In genomic region chr2:105803337-105803736, GRCh38 we compare ENCODE assay signal across 9 cellular contexts. TPM values are rescaled to one million over a fixed set of nuclear protein-coding genes. Genes with fewer than 3 reads are reported as not detected.
A peak's percentile ranks its signal among the peaks of the same experiment; 100 is the strongest.
DNase-seq lines count a peak whose midpoint lies in the region; ATAC-seq, FAIRE-seq and TF ChIP-seq lines count a peak whose summit lies in the region.
"Had no signal": no experiment of that assay in that cellular context is flagged by ENCODE, and none has a peak within 500 bp of the region (broad histone marks: within the 10 kb centered on the region; RNA-seq: fewer than 3 reads in every experiment).

No MANE protein-coding gene starts in this region.

- peaks cover 38% of the 10 kb centered on the region for H3K4me1 Mint-ChIP-seq in progenitor cell of endocrine pancreas (ENCODE audit: low read depth)

- no peak overlapping the region for H3K27ac Mint-ChIP-seq in progenitor cell of endocrine pancreas

- no CpG with 5 or more reads among the region's 3 CpGs for WGBS in IMR-90 (ENCODE audit: extremely low coverage in 2 of 2, insufficient read length in 1 of 2), 2 experiments
- WGBS in GM12878 (ENCODE audit: insufficient coverage, insufficient replicate concordance, low lambda C conversion rate, missing lambda C conversion rate), result 27% methylated on average over 3 of the region's 3 CpGs

- H2BK5ac ChIP-seq in IMR-90 (ENCODE audit: low read depth, low read length, poor library complexity, severe bottlenecking), result no peak overlapping the region

- dilution Hi-C loops in IMR-90 (cut with HindIII; ENCODE audit: low sequenced_read_pairs, unreplicated experiment), result no loop called here

- peaks cover 0 to 86% (median 67%) of the 10 kb centered on the region in 11 experiments; a peak in 20 of 22 replicates for H3K36me3 ChIP-seq in BLaER1 treated with 17β-estradiol and CSF1 and Interleukin-3, amounts not matched to agents 10 nM and 100 nM
- peaks cover 4% of the 10 kb centered on the region for H3K36me3 ChIP-seq in IMR-90 (ENCODE audit: control insufficient read depth, insufficient read depth, low read length)
- H3K36me3 ChIP-seq in GM12878 (ENCODE audit: control insufficient read depth in 2 of 2, insufficient read depth in 2 of 2, low read length in 1 of 2), result peaks cover 0 to 3% of the 10 kb centered on the region in 2 experiments; a peak in 1 of 4 replicates

- CTCF ChIA-PET in IMR-90 (lab: Yijun Ruan, JAX), result no interaction called here
- CTCF ChIA-PET in GM12878 (lab: Yijun Ruan, JAX), result interaction anchor here (0.8 to 1.9 kb wide), 7 partner anchors 8 to 56 kb away, joined by 3 to 11 read pairs (median 4); no protein-coding TSS in a partner anchor

- peak overlapping the region in 3 of 11 experiments; percentile 3 to 28 (median 7); a peak in 5 of 22 replicates for H3K9ac ChIP-seq in BLaER1 treated with 17β-estradiol and CSF1 and Interleukin-3, amounts not matched to agents 10 nM and 100 nM
- no peak overlapping the region for H3K9ac ChIP-seq in IMR-90 (ENCODE audit: low read depth, low read length)
- H3K9ac ChIP-seq in GM12878 (ENCODE audit: control insufficient read depth, insufficient read depth, low read length), result no peak overlapping the region

- peaks cover 0 to 55% (median 29%) of the 10 kb centered on the region in 11 experiments; a peak in 13 of 22 replicates for H3K9me3 ChIP-seq in BLaER1 treated with 17β-estradiol and CSF1 and Interleukin-3, amounts not matched to agents 10 nM and 100 nM (replicated peaks in 1 of 11)
- no peaks in the 10 kb centered on the region for H3K9me3 ChIP-seq in IMR-90 (ENCODE audit: control insufficient read depth, insufficient read depth, low read length)
- H3K9me3 ChIP-seq in GM12878 (replicated peaks; ENCODE audit: control insufficient read depth, insufficient read depth, low read length), result no peaks in the 10 kb centered on the region

- peaks cover 0 to 31% (median 3%) of the 10 kb centered on the region in 11 experiments; a peak in 10 of 22 replicates for H4K20me1 ChIP-seq in BLaER1 treated with 17β-estradiol and CSF1 and Interleukin-3, amounts not matched to agents 10 nM and 100 nM
- H4K20me1 ChIP-seq in IMR-90 (ENCODE audit: insufficient read depth, low read length), result peaks cover 58% of the 10 kb centered on the region; the same call in 1 of the 2 replicates
- no peaks in the 10 kb centered on the region for H4K20me1 ChIP-seq in GM12878 (ENCODE audit: control insufficient read depth, insufficient read depth)

- no peak overlapping the region for H3K23ac ChIP-seq in IMR-90 (ENCODE audit: low read depth, low read length)

- FAIRE-seq in GM12878 (lab: Jason Lieb, UNC), result no peak

- H3K27me3 Mint-ChIP-seq in progenitor cell of endocrine pancreas, result no peaks in the 10 kb centered on the region

- in situ Hi-C loops in IMR-90 (cut with MboI; ENCODE audit: low sequenced_read_pairs), result no loop called here
- in situ Hi-C loops in GM12878 (cut with MboI), result no loop called here

- no peak overlapping the region for H4K8ac ChIP-seq in IMR-90 (ENCODE audit: low read depth in 2 of 2, low read length in 2 of 2)

- BruUV-seq in IMR-90 (replicated peaks; lab: Mats Ljungman, UMichigan) (no TSS peak), GM12878 (replicated peaks; lab: Mats Ljungman, UMichigan) (no TSS peak)

- no peak overlapping the region for H2AK9ac ChIP-seq in IMR-90 (replicated peaks; ENCODE audit: low read depth, low read length, poor library complexity)

- no peak overlapping the region for H2AFZ ChIP-seq in IMR-90 (replicated peaks; ENCODE audit: low read length, poor library complexity)
- no peak overlapping the region for H2AFZ ChIP-seq in GM12878 (ENCODE audit: control insufficient read depth, low read depth, low read length)

- SMC1A ChIA-PET in GM12878 (lab: Charles Lee; ENCODE audit: uncharacterized antibody, unreplicated experiment), result interaction anchor here (0.7 to 9.9 kb wide), 16 partner anchors 9 to 390 kb away, joined by 3 to 93 read pairs (median 6); no protein-coding TSS in a partner anchor

- no peak overlapping the region for H2BK15ac ChIP-seq in IMR-90 (ENCODE audit: low read depth, low read length)

- H3K14ac ChIP-seq in IMR-90 (replicated peaks; ENCODE audit: low read depth, low read length), result no peak overlapping the region

- peaks cover 4% of the 10 kb centered on the region for H3K36me3 Mint-ChIP-seq in progenitor cell of endocrine pancreas (ENCODE audit: insufficient read depth)

- H3K79me1 ChIP-seq in IMR-90 (ENCODE audit: low read depth in 1 of 2, low read length in 2 of 2), result peaks cover 64 to 70% of the 10 kb centered on the region in 2 experiments

- TF ChIP-seq RAD21 in IMR-90 (IDR thresholded peaks at IDR 0.05; ENCODE audit: low read length), result no peak
- TF ChIP-seq RAD21 in GM12878 (IDR thresholded peaks at IDR 0.05; ENCODE audit: insufficient read depth, low read depth, low read length), result no peak

- H3K4me3 Mint-ChIP-seq in progenitor cell of endocrine pancreas (ENCODE audit: low read depth), result no peak overlapping the region

- no peak overlapping the region for H2BK20ac ChIP-seq in IMR-90 (ENCODE audit: low read depth, low read length)

- H3K18ac ChIP-seq in IMR-90 (ENCODE audit: low read depth, low read length), result no peak overlapping the region

- H3K4me2 ChIP-seq in BLaER1 treated with 17β-estradiol and CSF1 and Interleukin-3, amounts not matched to agents 10 nM and 100 nM, result peak overlapping the region in 10 of 11 experiments; percentile 9 to 99 (median 92); a peak in 18 of 22 replicates
- H3K4me2 ChIP-seq in IMR-90 (ENCODE audit: low read depth, low read length), result no peak overlapping the region
- H3K4me2 ChIP-seq in GM12878 (ENCODE audit: control insufficient read depth, insufficient read depth), result peak overlapping the region; percentile 60

- intact Hi-C loops in IMR-90 (cut with micrococcal nuclease), result no loop called here
- intact Hi-C loops in GM12878 (cut with micrococcal nuclease; ENCODE audit: unreplicated experiment), result loop anchor here (2.0 kb wide), 2 partner anchors 31 to 57 kb away; no protein-coding TSS in a partner anchor
- intact Hi-C loops in left cardiac atrium (cut with DNase I), result no loop called here

- peaks cover 11% of the 10 kb centered on the region for H3K9me1 ChIP-seq in IMR-90 (ENCODE audit: insufficient read depth, low read length)

- TF ChIP-seq CTCF in IMR-90 (conservative IDR thresholded peaks at IDR 0.05; ENCODE audit: low read depth, low read length) (no peak), GM12878 (IDR thresholded peaks at IDR 0.05 in 2 of 3, conservative IDR thresholded peaks at IDR 0.05 in 1 of 3; ENCODE audit: control insufficient read depth in 2 of 3, extremely low read depth in 1 of 3, insufficient read depth in 1 of 3, low read depth in 3 of 3, low read length in 3 of 3) (no peak), progenitor cell of endocrine pancreas (IDR thresholded peaks at IDR 0.05; ENCODE audit: unreplicated experiment) (no peak)

- POLR2A ChIA-PET in IMR-90 (lab: Charles Lee; ENCODE audit: unreplicated experiment), result no interaction called here
- POLR2A ChIA-PET in GM12878 (lab: Charles Lee), result interaction anchor here (0.9 to 3.0 kb wide), 6 partner anchors 8 to 70 kb away, joined by 3 to 18 read pairs (median 5); no protein-coding TSS in a partner anchor

- H3K4ac ChIP-seq in IMR-90 (ENCODE audit: low read depth, low read length), result no peak overlapping the region

- no peak overlapping the region for H3K56ac ChIP-seq in IMR-90 (ENCODE audit: extremely low read depth, insufficient read depth, low read length)

- ATAC-seq in GM18519 (IDR thresholded peaks at IDR 0.05; ENCODE audit: low FRiP score, unreplicated experiment), result peak; percentile 30
- no peak for ATAC-seq in IMR-90 (ENCODE audit: low read depth)
- ATAC-seq in GM12878, result peak; percentile 83
- ATAC-seq in GM21576 (IDR thresholded peaks at IDR 0.05; ENCODE audit: unreplicated experiment), result no peak
- no peak for ATAC-seq in left cardiac atrium

- DNase-seq in IMR-90 (no peak), GM12878 (ENCODE audit: low read depth, low spot score) (peak; percentile 86), SK-N-DZ (ENCODE audit: low spot score) (no peak), progenitor cell of endocrine pancreas (ENCODE audit: low spot score, unreplicated experiment) (no peak), left cardiac atrium (no peak)

- no peaks in the 10 kb centered on the region for H3K27me3 ChIP-seq in BLaER1 treated with 17β-estradiol and CSF1 and Interleukin-3, amounts not matched to agents 10 nM and 100 nM
- H3K27me3 ChIP-seq in IMR-90 (ENCODE audit: control insufficient read depth, insufficient read depth, low read length) (no peaks in the 10 kb centered on the region), GM12878 (replicated peaks in 1 of 2; ENCODE audit: control insufficient read depth in 2 of 2, insufficient read depth in 2 of 2, low read length in 1 of 2) (no peaks in the 10 kb centered on the region)

- peak overlapping the region in 9 of 11 experiments; percentile 10 to 100 (median 98); a peak in 16 of 22 replicates for H3K27ac ChIP-seq in BLaER1 treated with 17β-estradiol and CSF1 and Interleukin-3, amounts not matched to agents 10 nM and 100 nM
- no peak overlapping the region for H3K27ac ChIP-seq in IMR-90 (ENCODE audit: insufficient read depth, low read length)
- H3K27ac ChIP-seq in GM12878 (ENCODE audit: control insufficient read depth, insufficient read depth), result peak overlapping the region; percentile 72
- H3K27ac ChIP-seq: coronary artery had no signal

- RAD21 ChIA-PET in GM12878 (lab: Charles Lee; ENCODE audit: unreplicated experiment), result interaction anchor here (0.9 to 3.3 kb wide), 11 partner anchors 8 to 71 kb away, joined by 3 to 28 read pairs (median 5); no protein-coding TSS in a partner anchor

- TF ChIP-seq POLR2A in IMR-90 (IDR thresholded peaks at IDR 0.05; ENCODE audit: low read depth, low read length) (no peak), GM12878 (IDR thresholded peaks at IDR 0.05; ENCODE audit: low read depth, low read length) (no peak)

- no peak overlapping the region for H4K5ac ChIP-seq in IMR-90 (ENCODE audit: low read depth, low read length)

- peaks cover 42 to 73% (median 67%) of the 10 kb centered on the region in 10 experiments for H3K4me1 ChIP-seq in BLaER1 treated with 17β-estradiol and CSF1 and Interleukin-3, amounts not matched to agents 10 nM and 100 nM
- peaks cover 5% of the 10 kb centered on the region for H3K4me1 ChIP-seq in IMR-90 (ENCODE audit: control insufficient read depth, insufficient read depth, low read length)
- peaks cover 68% of the 10 kb centered on the region for H3K4me1 ChIP-seq in GM12878 (ENCODE audit: control insufficient read depth, insufficient read depth, low read length)

- no peak overlapping the region for H2AK5ac ChIP-seq in IMR-90 (ENCODE audit: low read depth, low read length)

- peak; percentile 78 to 84; a peak in 2 of 4 replicates for TF ChIP-seq EP300 in GM12878 (IDR thresholded peaks at IDR 0.05; ENCODE audit: borderline replicate concordance in 1 of 2, control insufficient read depth in 1 of 2, low read depth in 2 of 2, low read length in 2 of 2)

- no peak overlapping the region for H3K4me3 ChIP-seq in BLaER1 treated with 17β-estradiol and CSF1 and Interleukin-3, amounts not matched to agents 10 nM and 100 nM
- H3K4me3 ChIP-seq in IMR-90 (ENCODE audit: insufficient read depth, low read depth, low read length), result no peak overlapping the region
- H3K4me3 ChIP-seq in GM12878, result no peak overlapping the region
- H3K4me3 ChIP-seq: coronary artery had no signal

- peaks cover 89% of the 10 kb centered on the region for H3K79me2 ChIP-seq in GM12878 (ENCODE audit: control insufficient read depth, insufficient read depth, low read length)

- H2BK120ac ChIP-seq in IMR-90 (ENCODE audit: low read depth, low read length), result no peak overlapping the region

- no peak overlapping the region for H4K91ac ChIP-seq in IMR-90 (ENCODE audit: insufficient read depth, low read depth, low read length)

- H3K9me3 Mint-ChIP-seq in progenitor cell of endocrine pancreas (ENCODE audit: low read depth), result no peaks in the 10 kb centered on the region

RNA-seq across cellular contexts. Expression of gene NCK2, which starts 58.6 kb away (rescaled TPM):
- total RNA-seq in IMR-90 (2012; rRNA removed) (15.8 and 25.8 TPM in 2 replicates), GM12878 (2014; rRNA removed) (25.1 and 25.4 TPM in 2 replicates), GM12878 (2014; rRNA removed; fragmentation: Illumina TruSeq; extraction: Trizol) (13.5 and 15.3 TPM in 2 replicates), GM12878 (2021) (30.9 and 36.5 TPM in 2 replicates), progenitor cell of endocrine pancreas (92.5 TPM in 2 replicates), left cardiac atrium (10 to 100 TPM; 30.7 to 36.5 TPM)
- polyA plus RNA-seq in IMR-90 (2012; rRNA removed) (22.2 and 29.5 TPM in 2 replicates), GM12878 (2011; rRNA removed) (11.6 and 13.0 TPM in 2 replicates), GM12878 (2014; fragmentation: Illumina TruSeq; extraction: Trizol) (10.1 and 15.4 TPM in 2 replicates), GM12878 (2014; fragmentation: Nextera tagmentation; extraction: Ambion mirVana) (1 to 10 TPM; 1.2 to 3.1 TPM), GM12878 (2014; rRNA removed) (28.1 and 31.1 TPM in 2 replicates), GM12878 (2016; fragmentation: Nextera tagmentation; extraction: Ambion mirVana) (1 to 10 TPM; 5.2 to 7.2 TPM)
- polyA plus RNA-seq in IMR-90 (2012; cell fraction: cytosol; rRNA removed), result 21.0 and 45.4 TPM in 2 replicates
- polyA plus RNA-seq in IMR-90 (2012; cell fraction: nucleus; rRNA removed; ENCODE audit: low replicate concordance), result 13.7 and 14.9 TPM in 2 replicates
- 14.3 and 15.4 TPM in 2 replicates for total RNA-seq in GM12878 (2013; cell fraction: nucleolus; rRNA removed)
- polyA plus RNA-seq in GM12878 (2011; ENCODE audit: low read depth), result 5.6 TPM
- polyA plus RNA-seq in GM12878 (2011; cell fraction: cytosol; rRNA removed), result 12.3 and 19.8 TPM in 2 replicates
- polyA plus RNA-seq in GM12878 (2011; cell fraction: nucleus; rRNA removed), result 10.9 and 14.6 TPM in 2 replicates
- 19.1 and 19.3 TPM in 2 replicates for polyA plus RNA-seq in GM12878 (2012)
- polyA minus RNA-seq in GM12878 (2011; rRNA and poly(A)+ RNA removed), result 14.9 and 16.7 TPM in 2 replicates
- 4.4 and 9.6 TPM in 2 replicates for polyA minus RNA-seq in GM12878 (2011; cell fraction: cytosol; rRNA and poly(A)+ RNA removed)
- polyA minus RNA-seq in GM12878 (2011; cell fraction: nucleus; rRNA and poly(A)+ RNA removed), result 8.1 and 14.5 TPM in 2 replicates
- 54.9 and 64.1 TPM in 2 replicates for polyA plus RNA-seq in SK-N-DZ (2014; cell fraction: cytosol; rRNA removed)
- polyA plus RNA-seq in SK-N-DZ (2014; cell fraction: nucleus; rRNA removed), result 18.0 and 25.8 TPM in 2 replicates

Comparison
In these comparisons a context has a peak if more than half of its experiments do, and no peak if none do; other contexts are left out.
1. ATAC-seq: peak in GM18519 (single experiment) and GM12878 (single experiment); none in IMR-90 (single experiment), GM21576 (single experiment) and left cardiac atrium (0 of 2).